In the genomic region with DNA sequence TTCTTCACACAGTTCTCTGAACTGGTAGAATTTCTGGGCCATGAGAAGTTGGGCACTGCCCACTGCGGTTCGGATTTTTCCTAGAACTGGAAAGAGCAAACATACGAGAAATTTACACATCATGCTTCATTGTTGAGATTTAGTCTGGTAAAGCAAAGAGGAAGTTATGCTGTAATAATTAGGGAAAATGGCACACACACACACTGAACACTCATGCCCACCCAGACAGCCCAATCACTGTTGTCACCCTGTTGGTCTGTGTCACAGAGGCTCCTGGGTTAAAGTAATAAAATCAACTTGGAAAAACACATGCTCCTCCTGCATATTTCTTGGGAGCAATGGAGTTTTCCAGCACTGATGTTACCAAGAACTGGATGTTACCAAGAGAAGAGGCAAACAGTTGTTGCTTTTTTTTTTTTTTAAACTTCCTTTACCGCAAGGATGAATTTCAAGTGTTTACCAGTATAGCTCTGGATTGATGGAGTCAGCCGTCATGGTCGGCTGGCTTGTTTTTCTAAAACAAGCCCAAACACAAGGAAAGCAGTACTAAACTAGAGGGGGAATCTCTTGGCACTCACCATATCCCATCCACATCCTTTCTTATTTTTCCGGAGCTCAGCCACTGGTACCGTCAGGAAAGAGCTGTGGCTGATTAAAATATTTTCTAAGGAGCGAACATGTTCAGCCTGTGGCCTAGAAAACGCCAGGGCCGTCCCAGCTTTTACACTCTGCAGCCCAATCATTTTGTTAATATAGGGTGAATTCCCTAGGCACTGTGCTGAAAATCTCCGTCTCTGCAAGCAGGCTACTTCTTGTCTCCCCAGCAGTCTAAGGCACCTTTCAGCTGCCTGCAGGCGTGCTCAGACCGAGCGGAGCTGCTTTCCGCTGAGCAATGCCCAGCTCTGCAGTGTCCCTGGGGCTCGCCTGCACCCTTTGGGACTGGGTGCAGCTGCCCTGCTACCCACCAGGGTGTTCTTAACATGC, we compare ENCODE assay signal across 1 cellular context.
TF ChIP-seq lines count a peak whose summit lies in the region.

No MANE protein-coding gene starts in this region.

TF ChIP-seq in H1, 55 proteins besides CTCF, POLR2A, EP300 and RAD21:
- TF ChIP-seq CBX5 (IDR thresholded peaks at IDR 0.05; ENCODE audit: low read depth, low read length) = no peak
- no peak for TF ChIP-seq RNF2 (IDR thresholded peaks at IDR 0.05; ENCODE audit: borderline replicate concordance, low read depth, low read length, missing control alignments, poor library complexity, severe bottlenecking)
- TF ChIP-seq HDAC2 (IDR thresholded peaks at IDR 0.05; ENCODE audit: borderline replicate concordance in 1 of 2, low read depth in 2 of 2, low read length in 2 of 2) = no peak
- no peak for TF ChIP-seq KDM1A (IDR thresholded peaks at IDR 0.05; ENCODE audit: borderline replicate concordance, low read length)
- no peak for TF ChIP-seq SUZ12 (IDR thresholded peaks at IDR 0.05; ENCODE audit: low read length)
- no peak for TF ChIP-seq RBBP5 (IDR thresholded peaks at IDR 0.05; ENCODE audit: borderline replicate concordance, low read depth, low read length)
- TF ChIP-seq EGR1 (IDR thresholded peaks at IDR 0.05; ENCODE audit: borderline replicate concordance, low read depth, low read length) = no peak
TF ChIP-seq in H1: peak in this region for 0.
